9 cellular contexts compared by ENCODE assay signal in genomic region chr3:71226565-71227281, GRCh38.
DNase-seq lines count a peak whose midpoint lies in the region; ATAC-seq lines count a peak whose summit lies in the region.
"Had no signal": no experiment of that assay in that cellular context is flagged by ENCODE, and none has a peak within 500 bp of the region (broad histone marks: within the 10 kb centered on the region; RNA-seq: fewer than 3 reads in every experiment).

No MANE protein-coding gene starts in this region.

- ATAC-seq in HG03558 (IDR thresholded peaks at IDR 0.05; ENCODE audit: extremely low read depth, unreplicated experiment) (peak; percentile 77), right cardiac atrium (peak; percentile 86 to 90)
- ATAC-seq in activated T-cell treated with anti-CD3 and anti-CD28 coated beads, Interleukin-2, amount 50 U/mL, for 4 hours = peak; percentile 89 to 91
- ATAC-seq: A549 had no signal

- H3K27me3 ChIP-seq in right cardiac atrium (ENCODE audit: control insufficient read depth, insufficient read depth) = no peaks in the 10 kb centered on the region

- peak overlapping the region; percentile 80 for H3K4me3 Mint-ChIP-seq in activated T-cell treated with anti-CD3 and anti-CD28 coated beads, Interleukin-2, amount 50 U/mL, for 4 hours

- intact Hi-C loops in right cardiac atrium (cut with DNase I) = no loop called here

- no peaks in the 10 kb centered on the region for H3K9me3 ChIP-seq in right cardiac atrium (ENCODE audit: control insufficient read depth, low read length)
- H3K9me3 ChIP-seq: A549 had no signal

- H3K4me3 ChIP-seq in right cardiac atrium (ENCODE audit: low read length) = peak overlapping the region; percentile 21
- H3K4me3 ChIP-seq: A549 had no signal

- H3K4me1 Mint-ChIP-seq in activated T-cell treated with anti-CD3 and anti-CD28 coated beads, Interleukin-2, amount 50 U/mL, for 4 hours (ENCODE audit: low read depth) = peaks cover 71% of the 10 kb centered on the region

- H3K4me1 ChIP-seq in right cardiac atrium (ENCODE audit: control insufficient read depth, insufficient read depth, low read length) = peaks cover 7% of the 10 kb centered on the region

- 32% methylated on average over 23 of the region's 23 CpGs for WGBS in right cardiac atrium

- peaks cover 15% of the 10 kb centered on the region for H3K36me3 Mint-ChIP-seq in activated T-cell treated with anti-CD3 and anti-CD28 coated beads, Interleukin-2, amount 50 U/mL, for 4 hours (ENCODE audit: insufficient read depth)

- peak overlapping the region; percentile 83 for H3K27ac ChIP-seq in right cardiac atrium (ENCODE audit: low read length)

- H3K27me3 Mint-ChIP-seq in activated T-cell treated with anti-CD3 and anti-CD28 coated beads, Interleukin-2, amount 50 U/mL, for 4 hours (ENCODE audit: low read depth) = no peaks in the 10 kb centered on the region

- peaks cover 7% of the 10 kb centered on the region for H3K9me3 Mint-ChIP-seq in activated T-cell treated with anti-CD3 and anti-CD28 coated beads, Interleukin-2, amount 50 U/mL, for 4 hours

- DNase-seq in NK-92 treated with Interleukin-12 subunit alpha and Interleukin-12 subunit beta, amount 100 ng/mL, for 24 hours (lab: John Stamatoyannopoulos, UW) = peak; percentile 65
- DNase-seq in NK-92 (lab: John Stamatoyannopoulos, UW; ENCODE audit: unreplicated experiment) (no peak), right cardiac atrium (peak; percentile 53 to 72 (median 71)), inferior parietal cortex (ENCODE audit: extremely low spot score) (no peak), HuH-7.5 (ENCODE audit: low spot score) (no peak)
- DNase-seq in activated T-cell treated with anti-CD3 and anti-CD28 coated beads, Interleukin-2, amount 50 U/mL, for 4 hours = peak; percentile 82
- peak; percentile 70 for DNase-seq in stimulated activated CD8-positive, alpha-beta memory T cell treated with anti-CD3 and anti-CD28 coated beads, Interleukin-12 subunit alpha, Interleukin-12 subunit beta, amount 100 ng/mL, for 1 hour (ENCODE audit: low read depth)

Comparison
In these comparisons a context has a peak if more than half of its experiments do, and no peak if none do; other contexts are left out.
1. DNase-seq: peak in NK-92 treated with Interleukin-12 subunit alpha and Interleukin-12 subunit beta, amount 100 ng/mL, for 24 hours (single experiment), activated T-cell treated with anti-CD3 and anti-CD28 coated beads, Interleukin-2, amount 50 U/mL, for 4 hours (single experiment), right cardiac atrium (3 of 3) and stimulated activated CD8-positive, alpha-beta memory T cell treated with anti-CD3 and anti-CD28 coated beads, Interleukin-12 subunit alpha, Interleukin-12 subunit beta, amount 100 ng/mL, for 1 hour (single experiment); none in NK-92 (single experiment), inferior parietal cortex (single experiment) and HuH-7.5 (single experiment).
2. Peak in every context shown above with its lines, with median percentiles within 50 percentile points of each other: ATAC-seq.